ENCODE assay signal across 2 cellular contexts in genomic region chr5:116632890-116633289, GRCh38.
TF ChIP-seq lines count a peak whose summit lies in the region.

No MANE protein-coding gene starts in this region.

TF ChIP-seq in GM23338, 12 proteins besides CTCF, POLR2A, EP300 and RAD21 (continued from another document):
- TF ChIP-seq ZNF462 (CRISPR knock-in tag; IDR thresholded peaks at IDR 0.05) (no peak), ZNF114 (CRISPR knock-in tag; IDR thresholded peaks at IDR 0.05) (no peak), CREB1 (CRISPR knock-in tag; IDR thresholded peaks at IDR 0.05; ENCODE audit: low read depth) (no peak), EZH2 (IDR thresholded peaks at IDR 0.05; ENCODE audit: low read depth, unreplicated experiment) (no peak), ETS1 (IDR thresholded peaks at IDR 0.05) (no peak), EZH2phosphoT487 (IDR thresholded peaks at IDR 0.05; ENCODE audit: unreplicated experiment) (no peak), POLR2AphosphoS5 (IDR thresholded peaks at IDR 0.05; ENCODE audit: low read depth) (no peak), NANOG (IDR thresholded peaks at IDR 0.05; ENCODE audit: borderline replicate concordance) (no peak), ZNF331 (CRISPR knock-in tag; IDR thresholded peaks at IDR 0.05; ENCODE audit: low read depth) (no peak), STAT1 (IDR thresholded peaks at IDR 0.05; ENCODE audit: unreplicated experiment) (no peak), REST (IDR thresholded peaks at IDR 0.05; ENCODE audit: unreplicated experiment) (no peak)
TF ChIP-seq in GM23338: peak in this region for 0.

TF ChIP-seq in H1, 55 proteins besides CTCF, POLR2A, EP300 and RAD21:
- TF ChIP-seq CHD1 (IDR thresholded peaks at IDR 0.05; ENCODE audit: low read depth, low read length) = no peak
- TF ChIP-seq SUZ12 (IDR thresholded peaks at IDR 0.05; ENCODE audit: low read length) = no peak
- TF ChIP-seq GTF2F1 (IDR thresholded peaks at IDR 0.05; ENCODE audit: borderline replicate concordance, low read depth, low read length) = no peak
- TF ChIP-seq NRF1 (IDR thresholded peaks at IDR 0.05; ENCODE audit: low read depth, low read length) = no peak
- TF ChIP-seq KDM5A (IDR thresholded peaks at IDR 0.05; ENCODE audit: low read length) = no peak
